Comparison of ENCODE assay signal across 8 cellular contexts in the genomic region with DNA sequence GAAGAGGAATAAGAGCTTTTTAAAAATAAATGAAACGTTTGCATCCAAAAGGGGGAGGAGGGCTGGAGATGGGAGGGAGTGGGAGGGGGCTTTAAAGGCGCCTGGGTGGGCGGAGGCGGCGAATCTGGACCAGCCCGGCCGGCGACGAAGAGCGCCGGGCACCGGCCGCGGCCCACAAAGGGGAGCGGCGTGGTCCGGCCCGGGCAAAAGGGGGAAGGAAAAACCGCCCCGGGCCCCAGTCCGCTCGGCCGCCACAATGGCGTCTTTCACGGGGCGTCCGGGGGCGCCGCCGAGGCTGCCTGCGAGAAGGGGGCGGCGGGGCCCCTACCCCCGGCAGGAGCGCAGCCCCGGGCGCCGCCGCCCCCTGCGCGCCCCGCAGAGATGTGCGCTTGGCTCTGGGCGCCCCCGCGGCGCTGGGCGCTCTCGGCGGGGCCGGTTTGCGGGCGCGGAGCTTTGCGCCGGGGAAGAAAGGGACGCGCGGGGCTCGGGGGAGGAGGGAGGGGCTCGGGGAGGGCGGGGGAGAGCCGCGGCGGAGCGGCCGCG.
DNase-seq lines count a peak whose midpoint lies in the region; ATAC-seq and TF ChIP-seq lines count a peak whose summit lies in the region.

No MANE protein-coding gene starts in this region.

- peaks cover 34% of the 10 kb centered on the region for H3K4me1 Mint-ChIP-seq in CD14-positive monocyte
- peaks cover 18% of the 10 kb centered on the region for H3K4me1 Mint-ChIP-seq in activated T-helper 1 cell treated with anti-CD3 and anti-CD28 coated beads, Interleukin-12 subunit alpha, Interleukin-12 subunit beta, Interleukin-2, Interleukin-4 antibody, amounts not matched to agents 30 ng/mL and 10 ng/mL and 1 ng/mL, durations not matched to agents 14 hours and 24 hours and 36 hours (ENCODE audit: low read depth)

- H3K27me3 Mint-ChIP-seq in CD14-positive monocyte (ENCODE audit: low read depth in 3 of 3): peaks cover 54 to 62% (median 57%) of the 10 kb centered on the region in 3 donors
- H3K27me3 Mint-ChIP-seq in activated T-helper 1 cell treated with anti-CD3 and anti-CD28 coated beads, Interleukin-12 subunit alpha, Interleukin-12 subunit beta, Interleukin-2, Interleukin-4 antibody, amounts not matched to agents 30 ng/mL and 10 ng/mL and 1 ng/mL, durations not matched to agents 14 hours and 24 hours and 36 hours (ENCODE audit: insufficient read depth): peaks cover 75% of the 10 kb centered on the region

- H3K4me3 Mint-ChIP-seq in CD14-positive monocyte: peak overlapping the region; percentile 73 to 88
- H3K4me3 Mint-ChIP-seq in activated T-helper 1 cell treated with anti-CD3 and anti-CD28 coated beads, Interleukin-12 subunit alpha, Interleukin-12 subunit beta, Interleukin-2, Interleukin-4 antibody, amounts not matched to agents 30 ng/mL and 10 ng/mL and 1 ng/mL, durations not matched to agents 14 hours and 24 hours and 36 hours: peak overlapping the region; percentile 22

- peaks cover 64% of the 10 kb centered on the region for H3K27me3 ChIP-seq in iPS-20b (ENCODE audit: insufficient read depth, low read length)
- H3K27me3 ChIP-seq in thoracic aorta (replicated peaks; ENCODE audit: insufficient read depth): no peaks in the 10 kb centered on the region

- DNase-seq in CD14-positive monocyte (ENCODE audit: low spot score) (no peak), HFF-Myc (ENCODE audit: extremely low read depth, low read depth) (no peak), thoracic aorta (ENCODE audit: low spot score) (no peak), medulla oblongata (ENCODE audit: extremely low spot score) (no peak), NCI-H2196 treated with DMSO at 0.1 percent for 48 hours (lab: John Stamatoyannopoulos, UW; ENCODE audit: unreplicated experiment) (no peak)
- no peak for DNase-seq in activated T-helper 1 cell treated with anti-CD3 and anti-CD28 coated beads, Interleukin-12 subunit alpha, Interleukin-12 subunit beta, Interleukin-2, Interleukin-4 antibody, amounts not matched to agents 30 ng/mL and 10 ng/mL and 1 ng/mL, durations not matched to agents 14 hours and 24 hours and 36 hours (ENCODE audit: low spot score)

- H3K9me3 ChIP-seq in iPS-20b (ENCODE audit: insufficient read depth, low read depth, low read length): no peaks in the 10 kb centered on the region
- no peaks in the 10 kb centered on the region for H3K9me3 ChIP-seq in thoracic aorta

- H3K4me3 ChIP-seq in HFF-Myc (replicated peaks; ENCODE audit: low read depth, low read length): peak overlapping the region; percentile 50
- H3K4me3 ChIP-seq in iPS-20b (ENCODE audit: low read length): peak overlapping the region; percentile 87; the same call in 1 of the 2 replicates
- peak overlapping the region; percentile 89 for H3K4me3 ChIP-seq in thoracic aorta

- H3K36me3 ChIP-seq in iPS-20b (ENCODE audit: insufficient read depth, low read depth, low read length) (no peaks in the 10 kb centered on the region), thoracic aorta (no peaks in the 10 kb centered on the region)

- peaks cover 3 to 4% of the 10 kb centered on the region in 2 donors for H3K36me3 Mint-ChIP-seq in CD14-positive monocyte
- H3K36me3 Mint-ChIP-seq in activated T-helper 1 cell treated with anti-CD3 and anti-CD28 coated beads, Interleukin-12 subunit alpha, Interleukin-12 subunit beta, Interleukin-2, Interleukin-4 antibody, amounts not matched to agents 30 ng/mL and 10 ng/mL and 1 ng/mL, durations not matched to agents 14 hours and 24 hours and 36 hours (ENCODE audit: low read depth): peaks cover 1% of the 10 kb centered on the region

- no peak overlapping the region for H3K27ac Mint-ChIP-seq in CD14-positive monocyte
- H3K27ac Mint-ChIP-seq in activated T-helper 1 cell treated with anti-CD3 and anti-CD28 coated beads, Interleukin-12 subunit alpha, Interleukin-12 subunit beta, Interleukin-2, Interleukin-4 antibody, amounts not matched to agents 30 ng/mL and 10 ng/mL and 1 ng/mL, durations not matched to agents 14 hours and 24 hours and 36 hours: no peak overlapping the region

- peaks cover 31% of the 10 kb centered on the region for H3K4me1 ChIP-seq in iPS-20b (ENCODE audit: insufficient read depth, low read length)
- peaks cover 2 to 23% of the 10 kb centered on the region in 2 donors for H3K4me1 ChIP-seq in thoracic aorta (ENCODE audit: control insufficient read depth in 1 of 2, low read depth in 2 of 2)

- peak overlapping the region; percentile 77; the same call in 1 of the 2 replicates for H3K9ac ChIP-seq in iPS-20b (ENCODE audit: low read depth, low read length)

- peaks cover 0 to 5% (median 0%) of the 10 kb centered on the region in 7 donors for H3K9me3 Mint-ChIP-seq in CD14-positive monocyte
- H3K9me3 Mint-ChIP-seq in activated T-helper 1 cell treated with anti-CD3 and anti-CD28 coated beads, Interleukin-12 subunit alpha, Interleukin-12 subunit beta, Interleukin-2, Interleukin-4 antibody, amounts not matched to agents 30 ng/mL and 10 ng/mL and 1 ng/mL, durations not matched to agents 14 hours and 24 hours and 36 hours: no peaks in the 10 kb centered on the region

- H3K27ac ChIP-seq in iPS-20b (ENCODE audit: low read length) (no peak overlapping the region), thoracic aorta (peak overlapping the region; percentile 76 to 80)

- ATAC-seq in thoracic aorta (ENCODE audit: insufficient number of reproducible peaks, low FRiP score, low read depth) (no peak), HG03457 (IDR thresholded peaks at IDR 0.05; ENCODE audit: unreplicated experiment) (no peak)

- intact Hi-C loops in CD14-positive monocyte (cut with micrococcal nuclease): no loop called here
- intact Hi-C loops in activated T-helper 1 cell treated with anti-CD3 and anti-CD28 coated beads, Interleukin-12 subunit alpha, Interleukin-12 subunit beta, Interleukin-2, Interleukin-4 antibody, amounts not matched to agents 30 ng/mL and 10 ng/mL and 1 ng/mL, durations not matched to agents 14 hours and 24 hours and 36 hours (cut with micrococcal nuclease): no loop called here

- TF ChIP-seq CTCF in CD14-positive monocyte (IDR thresholded peaks at IDR 0.05): peak; percentile 8
- TF ChIP-seq CTCF in HFF-Myc (IDR thresholded peaks at IDR 0.05; ENCODE audit: low read depth, low read length, missing control alignments): no peak
- TF ChIP-seq CTCF in thoracic aorta (IDR thresholded peaks at IDR 0.05): no peak
